ENCODE assay signal across 1 cellular context in the genomic region with DNA sequence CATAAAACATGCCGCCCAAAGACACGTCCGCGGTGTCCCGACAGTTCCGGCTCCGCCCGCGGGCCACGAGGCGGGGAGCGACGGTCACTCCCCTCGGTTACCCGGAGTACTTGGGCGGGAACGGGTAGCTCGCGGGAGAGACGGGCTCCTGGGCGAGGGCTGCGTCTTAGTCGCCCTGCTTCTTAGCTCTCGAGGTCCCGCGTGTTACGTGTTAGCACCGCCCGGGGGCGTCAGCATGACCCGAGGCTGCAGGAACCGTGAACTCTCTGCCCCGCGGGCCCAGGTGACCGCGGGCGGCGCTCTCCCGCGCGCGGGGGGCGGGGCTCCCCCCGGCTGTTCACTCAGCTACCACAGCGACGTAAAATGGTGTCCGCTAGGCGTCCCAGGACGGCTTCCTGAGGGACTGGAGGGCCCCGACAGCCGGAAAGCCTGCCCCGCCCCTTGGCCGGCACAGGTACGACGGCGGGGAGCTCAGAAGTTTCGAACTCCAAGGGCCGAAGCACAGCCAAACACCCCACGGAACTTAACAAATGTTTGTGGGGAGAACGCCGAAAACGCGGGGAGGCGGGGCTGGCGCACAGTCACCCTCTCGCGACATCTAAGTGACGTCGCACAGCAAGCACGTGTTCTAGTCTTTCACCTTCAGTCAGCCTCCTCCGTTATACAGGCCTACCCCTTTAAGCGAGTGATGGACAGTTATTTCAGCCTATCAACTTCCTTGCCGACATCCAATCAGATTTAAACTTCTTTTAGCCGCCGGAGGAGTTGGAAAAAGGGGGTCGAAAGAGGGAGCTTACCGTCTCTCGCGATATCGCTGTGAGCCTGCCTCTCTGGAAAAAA.
A peak's percentile ranks its signal among the peaks of the same experiment; 100 is the strongest.
TF ChIP-seq lines count a peak whose summit lies in the region.

No MANE protein-coding gene starts in this region.

TF ChIP-seq in WTC11, 78 proteins besides CTCF, POLR2A, EP300 and RAD21 (continued from another document and continues in another):
- TF ChIP-seq ARID4B (CRISPR knock-in tag; IDR thresholded peaks at IDR 0.05; ENCODE audit: borderline replicate concordance): peak; percentile 82
- TF ChIP-seq CBFB (CRISPR knock-in tag; IDR thresholded peaks at IDR 0.05; ENCODE audit: low read depth): no peak
- TF ChIP-seq NFYB (CRISPR knock-in tag; conservative IDR thresholded peaks at IDR 0.05; ENCODE audit: low read depth): no peak; the same call in 1 of the 2 replicates
- TF ChIP-seq GABPB1 (CRISPR knock-in tag; IDR thresholded peaks at IDR 0.05): peak; percentile 25; the same call in 1 of the 2 replicates
- TF ChIP-seq EMX1 (CRISPR knock-in tag; IDR thresholded peaks at IDR 0.05): no peak
- no peak for TF ChIP-seq NR1H2 (CRISPR knock-in tag; IDR thresholded peaks at IDR 0.05)
- TF ChIP-seq, protein P1, sequence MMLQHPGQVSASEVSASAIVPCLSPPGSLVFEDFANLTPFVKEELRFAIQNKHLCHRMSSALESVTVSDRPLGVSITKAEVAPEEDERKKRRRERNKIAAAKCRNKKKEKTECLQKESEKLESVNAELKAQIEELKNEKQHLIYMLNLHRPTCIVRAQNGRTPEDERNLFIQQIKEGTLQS (CRISPR knock-in tag; conservative IDR thresholded peaks at IDR 0.05): no peak
- TF ChIP-seq, protein P2, sequence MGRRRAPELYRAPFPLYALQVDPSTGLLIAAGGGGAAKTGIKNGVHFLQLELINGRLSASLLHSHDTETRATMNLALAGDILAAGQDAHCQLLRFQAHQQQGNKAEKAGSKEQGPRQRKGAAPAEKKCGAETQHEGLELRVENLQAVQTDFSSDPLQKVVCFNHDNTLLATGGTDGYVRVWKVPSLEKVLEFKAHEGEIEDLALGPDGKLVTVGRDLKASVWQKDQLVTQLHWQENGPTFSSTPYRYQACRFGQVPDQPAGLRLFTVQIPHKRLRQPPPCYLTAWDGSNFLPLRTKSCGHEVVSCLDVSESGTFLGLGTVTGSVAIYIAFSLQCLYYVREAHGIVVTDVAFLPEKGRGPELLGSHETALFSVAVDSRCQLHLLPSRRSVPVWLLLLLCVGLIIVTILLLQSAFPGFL (CRISPR knock-in tag; IDR thresholded peaks at IDR 0.05; ENCODE audit: borderline replicate concordance): 0 out of 2 replicates have a peak, but pooled peaks have one; percentile 15
- TF ChIP-seq USF1 (CRISPR knock-in tag; IDR thresholded peaks at IDR 0.05): no peak
- TF ChIP-seq, protein P3, sequence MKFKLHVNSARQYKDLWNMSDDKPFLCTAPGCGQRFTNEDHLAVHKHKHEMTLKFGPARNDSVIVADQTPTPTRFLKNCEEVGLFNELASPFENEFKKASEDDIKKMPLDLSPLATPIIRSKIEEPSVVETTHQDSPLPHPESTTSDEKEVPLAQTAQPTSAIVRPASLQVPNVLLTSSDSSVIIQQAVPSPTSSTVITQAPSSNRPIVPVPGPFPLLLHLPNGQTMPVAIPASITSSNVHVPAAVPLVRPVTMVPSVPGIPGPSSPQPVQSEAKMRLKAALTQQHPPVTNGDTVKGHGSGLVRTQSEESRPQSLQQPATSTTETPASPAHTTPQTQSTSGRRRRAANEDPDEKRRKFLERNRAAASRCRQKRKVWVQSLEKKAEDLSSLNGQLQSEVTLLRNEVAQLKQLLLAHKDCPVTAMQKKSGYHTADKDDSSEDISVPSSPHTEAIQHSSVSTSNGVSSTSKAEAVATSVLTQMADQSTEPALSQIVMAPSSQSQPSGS (CRISPR knock-in tag; IDR thresholded peaks at IDR 0.05; ENCODE audit: borderline replicate concordance, low read depth): no peak
- TF ChIP-seq FOXP1 (CRISPR knock-in tag; IDR thresholded peaks at IDR 0.05; ENCODE audit: borderline replicate concordance): no peak; the same call in 1 of the 2 replicates
- TF ChIP-seq MXD4 (CRISPR knock-in tag; IDR thresholded peaks at IDR 0.05; ENCODE audit: borderline replicate concordance): no peak
- TF ChIP-seq SP1 (CRISPR knock-in tag; conservative IDR thresholded peaks at IDR 0.05): no peak; the same call in 1 of the 2 replicates
- no peak for TF ChIP-seq NR2C2 (CRISPR knock-in tag; IDR thresholded peaks at IDR 0.05)
- TF ChIP-seq, protein P4, sequence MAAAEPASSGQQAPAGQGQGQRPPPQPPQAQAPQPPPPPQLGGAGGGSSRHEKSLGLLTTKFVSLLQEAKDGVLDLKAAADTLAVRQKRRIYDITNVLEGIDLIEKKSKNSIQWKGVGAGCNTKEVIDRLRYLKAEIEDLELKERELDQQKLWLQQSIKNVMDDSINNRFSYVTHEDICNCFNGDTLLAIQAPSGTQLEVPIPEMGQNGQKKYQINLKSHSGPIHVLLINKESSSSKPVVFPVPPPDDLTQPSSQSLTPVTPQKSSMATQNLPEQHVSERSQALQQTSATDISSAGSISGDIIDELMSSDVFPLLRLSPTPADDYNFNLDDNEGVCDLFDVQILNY (CRISPR knock-in tag; IDR thresholded peaks at IDR 0.05): peak; percentile 85
- TF ChIP-seq ELF4 (CRISPR knock-in tag; IDR thresholded peaks at IDR 0.05; ENCODE audit: low read depth): no peak
- no peak for TF ChIP-seq GRHL2 (CRISPR knock-in tag; IDR thresholded peaks at IDR 0.05; ENCODE audit: insufficient replicate concordance, severe bottlenecking)
- no peak for TF ChIP-seq ZBTB21 (CRISPR knock-in tag; IDR thresholded peaks at IDR 0.05; ENCODE audit: borderline replicate concordance)
- TF ChIP-seq ZSCAN18 (CRISPR knock-in tag; IDR thresholded peaks at IDR 0.05): no peak
- TF ChIP-seq, protein P5, sequence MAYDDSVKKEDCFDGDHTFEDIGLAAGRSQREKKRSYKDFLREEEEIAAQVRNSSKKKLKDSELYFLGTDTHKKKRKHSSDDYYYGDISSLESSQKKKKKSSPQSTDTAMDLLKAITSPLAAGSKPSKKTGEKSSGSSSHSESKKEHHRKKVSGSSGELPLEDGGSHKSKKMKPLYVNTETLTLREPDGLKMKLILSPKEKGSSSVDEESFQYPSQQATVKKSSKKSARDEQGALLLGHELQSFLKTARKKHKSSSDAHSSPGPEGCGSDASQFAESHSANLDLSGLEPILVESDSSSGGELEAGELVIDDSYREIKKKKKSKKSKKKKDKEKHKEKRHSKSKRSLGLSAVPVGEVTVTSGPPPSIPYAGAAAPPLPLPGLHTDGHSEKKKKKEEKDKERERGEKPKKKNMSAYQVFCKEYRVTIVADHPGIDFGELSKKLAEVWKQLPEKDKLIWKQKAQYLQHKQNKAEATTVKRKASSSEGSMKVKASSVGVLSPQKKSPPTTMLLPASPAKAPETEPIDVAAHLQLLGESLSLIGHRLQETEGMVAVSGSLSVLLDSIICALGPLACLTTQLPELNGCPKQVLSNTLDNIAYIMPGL (CRISPR knock-in tag; IDR thresholded peaks at IDR 0.05): no peak
- no peak for TF ChIP-seq USF2 (CRISPR knock-in tag; IDR thresholded peaks at IDR 0.05)
- TF ChIP-seq, protein P6, sequence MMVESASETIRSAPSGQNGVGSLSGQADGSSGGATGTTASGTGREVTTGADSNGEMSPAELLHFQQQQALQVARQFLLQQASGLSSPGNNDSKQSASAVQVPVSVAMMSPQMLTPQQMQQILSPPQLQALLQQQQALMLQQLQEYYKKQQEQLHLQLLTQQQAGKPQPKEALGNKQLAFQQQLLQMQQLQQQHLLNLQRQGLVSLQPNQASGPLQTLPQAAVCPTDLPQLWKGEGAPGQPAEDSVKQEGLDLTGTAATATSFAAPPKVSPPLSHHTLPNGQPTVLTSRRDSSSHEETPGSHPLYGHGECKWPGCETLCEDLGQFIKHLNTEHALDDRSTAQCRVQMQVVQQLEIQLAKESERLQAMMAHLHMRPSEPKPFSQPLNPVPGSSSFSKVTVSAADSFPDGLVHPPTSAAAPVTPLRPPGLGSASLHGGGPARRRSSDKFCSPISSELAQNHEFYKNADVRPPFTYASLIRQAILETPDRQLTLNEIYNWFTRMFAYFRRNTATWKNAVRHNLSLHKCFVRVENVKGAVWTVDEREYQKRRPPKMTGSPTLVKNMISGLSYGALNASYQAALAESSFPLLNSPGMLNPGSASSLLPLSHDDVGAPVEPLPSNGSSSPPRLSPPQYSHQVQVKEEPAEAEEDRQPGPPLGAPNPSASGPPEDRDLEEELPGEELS (CRISPR knock-in tag; IDR thresholded peaks at IDR 0.05): no peak
- TF ChIP-seq PRDM15 (CRISPR knock-in tag; IDR thresholded peaks at IDR 0.05): no peak
- TF ChIP-seq, protein P7, sequence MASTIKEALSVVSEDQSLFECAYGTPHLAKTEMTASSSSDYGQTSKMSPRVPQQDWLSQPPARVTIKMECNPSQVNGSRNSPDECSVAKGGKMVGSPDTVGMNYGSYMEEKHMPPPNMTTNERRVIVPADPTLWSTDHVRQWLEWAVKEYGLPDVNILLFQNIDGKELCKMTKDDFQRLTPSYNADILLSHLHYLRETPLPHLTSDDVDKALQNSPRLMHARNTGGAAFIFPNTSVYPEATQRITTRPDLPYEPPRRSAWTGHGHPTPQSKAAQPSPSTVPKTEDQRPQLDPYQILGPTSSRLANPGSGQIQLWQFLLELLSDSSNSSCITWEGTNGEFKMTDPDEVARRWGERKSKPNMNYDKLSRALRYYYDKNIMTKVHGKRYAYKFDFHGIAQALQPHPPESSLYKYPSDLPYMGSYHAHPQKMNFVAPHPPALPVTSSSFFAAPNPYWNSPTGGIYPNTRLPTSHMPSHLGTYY (CRISPR knock-in tag; IDR thresholded peaks at IDR 0.05): no peak
